In the genomic region with DNA sequence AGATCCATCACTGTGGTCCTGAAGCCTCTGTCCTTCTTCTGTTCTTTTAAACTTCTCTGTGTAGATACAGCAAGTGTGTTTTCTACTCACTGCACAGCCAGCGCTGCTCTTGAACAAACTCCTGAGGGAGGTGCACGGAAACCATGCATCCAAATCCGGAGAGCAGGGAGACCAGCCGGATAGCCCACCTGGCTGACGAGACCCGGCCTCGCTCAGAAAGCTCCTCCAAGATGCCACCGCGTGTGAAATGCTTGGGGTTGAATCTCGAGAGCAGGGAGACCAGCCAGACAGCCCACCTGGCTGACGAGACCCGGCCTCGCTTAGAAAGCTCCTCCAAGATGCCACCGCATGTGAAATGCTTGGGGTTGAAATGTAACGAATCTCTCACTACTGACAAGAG, we compare ENCODE assay signal across 21 cellular contexts.
A peak's percentile ranks its signal among the peaks of the same experiment; 100 is the strongest.
DNase-seq lines count a peak whose midpoint lies in the region; ATAC-seq, FAIRE-seq and TF ChIP-seq lines count a peak whose summit lies in the region.
"Had no signal": no experiment of that assay in that cellular context is flagged by ENCODE, and none has a peak within 500 bp of the region (broad histone marks: within the 10 kb centered on the region; RNA-seq: fewer than 3 reads in every experiment).

No MANE protein-coding gene starts in this region.

- peak; percentile 50 for DNase-seq in activated effector memory CD4-positive, alpha-beta T cell treated with anti-CD3 and anti-CD28 coated beads, Interleukin-2, amount 50 U/mL, for 16 hours
- no peak for DNase-seq in activated effector memory CD4-positive, alpha-beta T cell treated with Interleukin-2 at 50 U/mL for 16 hours
- DNase-seq in neuronal stem cell (ENCODE audit: low spot score) (no peak), spleen (peak; percentile 62), NCI-H1105 (lab: John Stamatoyannopoulos, UW) (no peak), pancreas (no peak)
- DNase-seq: BE2C; Calu3; CD4-positive, alpha-beta memory T cell; COR-L47; DMS153; DND-41; GOT3; HFFc6 had no signal

- H3K9me3 ChIP-seq in neuronal stem cell (replicated peaks in 1 of 2; ENCODE audit: control insufficient read depth in 2 of 2, insufficient read depth in 1 of 2, low read depth in 1 of 2, low read length in 2 of 2) (no peaks in the 10 kb centered on the region), spleen (no peaks in the 10 kb centered on the region), pancreas (no peaks in the 10 kb centered on the region)
- H3K9me3 ChIP-seq: BE2C; BLaER1 treated with 17β-estradiol and CSF1 and Interleukin-3, amounts not matched to agents 10 nM and 100 nM; HAP-1 had no signal

- H2AK5ac ChIP-seq in neuronal stem cell (ENCODE audit: low read depth, low read length) = no peak overlapping the region

- no peak overlapping the region for H3K4me3 ChIP-seq in neuronal stem cell (ENCODE audit: low read length in 2 of 2)
- no peak overlapping the region for H3K4me3 ChIP-seq in spleen
- H3K4me3 ChIP-seq in pancreas = no peak overlapping the region
- H3K4me3 ChIP-seq: BLaER1 treated with 17β-estradiol and CSF1 and Interleukin-3, amounts not matched to agents 10 nM and 100 nM; HAP-1 had no signal

- no peak overlapping the region for H3K14ac ChIP-seq in neuronal stem cell (ENCODE audit: low read length)

- no peak overlapping the region for H2BK15ac ChIP-seq in neuronal stem cell (ENCODE audit: low read length)

- peak overlapping the region; percentile 27 for H3K18ac ChIP-seq in neuronal stem cell (ENCODE audit: low read length)

- H3K9ac ChIP-seq in neuronal stem cell (ENCODE audit: low read depth, low read length, poor library complexity) = no peak overlapping the region
- H3K9ac ChIP-seq: BLaER1 treated with 17β-estradiol and CSF1 and Interleukin-3, amounts not matched to agents 10 nM and 100 nM had no signal

- no peak overlapping the region for H2BK5ac ChIP-seq in neuronal stem cell (ENCODE audit: low read length)

- H3K27me3 ChIP-seq in neuronal stem cell (ENCODE audit: control insufficient read depth in 3 of 3, insufficient read depth in 3 of 3, low read depth in 1 of 3, low read length in 3 of 3) = peaks cover 0 to 2% (median 0%) of the 10 kb centered on the region in 3 experiments
- peaks cover 0 to 13% (median 0%) of the 10 kb centered on the region in 7 donors for H3K27me3 ChIP-seq in spleen (replicated peaks in 1 of 7)
- no peaks in the 10 kb centered on the region for H3K27me3 ChIP-seq in pancreas
- H3K27me3 ChIP-seq: BE2C; BLaER1 treated with 17β-estradiol and CSF1 and Interleukin-3, amounts not matched to agents 10 nM and 100 nM had no signal

- TF ChIP-seq CTCF in spleen (IDR thresholded peaks at IDR 0.05 in 8 of 11, conservative IDR thresholded peaks at IDR 0.05 in 3 of 11) = no peak
- no peak for TF ChIP-seq CTCF in pancreas (IDR thresholded peaks at IDR 0.05)

- no peak for ATAC-seq in pancreas

- H2BK12ac ChIP-seq in neuronal stem cell (ENCODE audit: low read length) = no peak overlapping the region

- H3K4me1 ChIP-seq in neuronal stem cell (ENCODE audit: control insufficient read depth in 2 of 2, insufficient read depth in 1 of 2, low read depth in 1 of 2, low read length in 2 of 2) (peaks cover 0 to 10% of the 10 kb centered on the region in 2 donors), spleen (no peaks in the 10 kb centered on the region), pancreas (no peaks in the 10 kb centered on the region)
- H3K4me1 ChIP-seq: BE2C, HAP-1 had no signal

- no peak overlapping the region for H2BK120ac ChIP-seq in neuronal stem cell (ENCODE audit: low read depth, low read length)

- no peak for FAIRE-seq in pancreas (lab: Jason Lieb, UNC)
- FAIRE-seq: A204.1, G401.6, GM12892, H54 had no signal

- H3K27ac ChIP-seq in neuronal stem cell (replicated peaks; ENCODE audit: low read length) (no peak overlapping the region), spleen (no peak overlapping the region), pancreas (no peak overlapping the region)
- H3K27ac ChIP-seq: 22Rv1; BLaER1 treated with 17β-estradiol and CSF1 and Interleukin-3, amounts not matched to agents 10 nM and 100 nM had no signal

- TF ChIP-seq POLR2A in spleen (IDR thresholded peaks at IDR 0.05) = no peak

- H3K36me3 ChIP-seq in neuronal stem cell (replicated peaks in 1 of 2; ENCODE audit: control insufficient read depth in 2 of 2, insufficient read depth in 2 of 2, low read length in 2 of 2) (no peaks in the 10 kb centered on the region), spleen (no peaks in the 10 kb centered on the region), pancreas (no peaks in the 10 kb centered on the region)
- H3K36me3 ChIP-seq: BE2C; BLaER1 treated with 17β-estradiol and CSF1 and Interleukin-3, amounts not matched to agents 10 nM and 100 nM; HAP-1 had no signal

- no peak overlapping the region for H3K4ac ChIP-seq in neuronal stem cell (ENCODE audit: low read length)

- no peak overlapping the region for H2AFZ ChIP-seq in neuronal stem cell (ENCODE audit: low read length)

- no peak overlapping the region for H4K8ac ChIP-seq in neuronal stem cell (ENCODE audit: low read depth, low read length)

- no peak overlapping the region for H3K23ac ChIP-seq in neuronal stem cell (ENCODE audit: low read depth, low read length, poor library complexity)

- peaks cover 2% of the 10 kb centered on the region for H3K79me1 ChIP-seq in neuronal stem cell (ENCODE audit: low read depth, low read length)

- WGBS in neuronal stem cell (ENCODE audit: extremely low coverage in 2 of 2, insufficient read length in 2 of 2, insufficient replicate concordance in 1 of 2), 2 donors = no CpG with 5 or more reads among the region's 15 CpGs
- WGBS in spleen, 5 donors = 86 to 90% (median 87%) methylated on average over 15 of the region's 15 CpGs
- 88 to 90% methylated on average over 15 of the region's 15 CpGs for WGBS in pancreas, 2 donors

- intact Hi-C loops in spleen (cut with DNase I; ENCODE audit: low total_unique reads) (no loop called here), pancreas (cut with DNase I) (no loop called here)

- no peak overlapping the region for H3K4me2 ChIP-seq in neuronal stem cell (ENCODE audit: insufficient read depth, low read length, poor library complexity, severe bottlenecking)
- H3K4me2 ChIP-seq: BLaER1 treated with 17β-estradiol and CSF1 and Interleukin-3, amounts not matched to agents 10 nM and 100 nM had no signal

- no peak overlapping the region for H4K91ac ChIP-seq in neuronal stem cell (ENCODE audit: low read depth, low read length, poor library complexity)

Comparison
In these comparisons a context has a peak if more than half of its experiments do, and no peak if none do; other contexts are left out.
1. DNase-seq: peak in activated effector memory CD4-positive, alpha-beta T cell treated with anti-CD3 and anti-CD28 coated beads, Interleukin-2, amount 50 U/mL, for 16 hours (single experiment) and spleen (single experiment); none in activated effector memory CD4-positive, alpha-beta T cell treated with Interleukin-2 at 50 U/mL for 16 hours (single experiment), neuronal stem cell (single experiment), NCI-H1105 (single experiment) and pancreas (0 of 6).